1 cellular context compared by ENCODE assay signal in the genomic region with DNA sequence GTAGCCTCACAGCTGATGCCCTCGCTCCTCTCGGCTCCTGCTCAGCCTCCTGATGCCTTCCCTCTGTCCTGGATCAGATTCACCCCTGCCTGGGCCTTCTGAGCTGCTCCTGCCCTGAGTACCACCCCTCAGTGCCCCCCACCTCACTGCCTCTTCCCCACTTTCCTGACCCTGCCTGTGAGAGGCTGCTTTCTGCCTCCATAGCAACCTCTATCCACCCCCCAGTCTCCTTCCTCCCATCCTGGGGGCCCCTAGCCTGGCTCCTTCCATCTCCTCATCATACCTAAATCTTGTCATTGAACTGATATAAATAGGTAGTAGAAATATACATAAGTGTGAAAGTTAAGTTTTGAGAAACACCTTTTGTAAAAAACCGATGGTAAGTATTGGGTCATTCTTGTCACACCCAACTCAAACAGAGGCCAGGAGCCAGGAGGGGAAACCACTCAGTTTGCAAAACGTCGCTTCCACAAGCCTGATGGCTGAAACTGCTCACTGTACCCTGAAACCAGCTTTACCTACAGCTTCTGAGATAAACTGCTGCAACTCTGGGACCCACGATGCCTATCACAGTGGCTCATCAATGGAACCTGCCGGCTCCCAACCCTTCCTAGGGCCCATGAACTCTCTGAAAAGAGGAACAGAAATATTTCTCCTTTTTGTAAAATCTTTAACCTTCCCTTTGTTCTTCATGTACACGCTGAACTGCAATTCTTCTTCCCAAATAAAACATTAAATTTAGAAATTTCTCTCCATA.
TF ChIP-seq lines count a peak whose summit lies in the region.

No MANE protein-coding gene starts in this region.

TF ChIP-seq in GM12878, 131 proteins besides CTCF, POLR2A, EP300 and RAD21 (continued from another document):
- TF ChIP-seq, protein P1, sequence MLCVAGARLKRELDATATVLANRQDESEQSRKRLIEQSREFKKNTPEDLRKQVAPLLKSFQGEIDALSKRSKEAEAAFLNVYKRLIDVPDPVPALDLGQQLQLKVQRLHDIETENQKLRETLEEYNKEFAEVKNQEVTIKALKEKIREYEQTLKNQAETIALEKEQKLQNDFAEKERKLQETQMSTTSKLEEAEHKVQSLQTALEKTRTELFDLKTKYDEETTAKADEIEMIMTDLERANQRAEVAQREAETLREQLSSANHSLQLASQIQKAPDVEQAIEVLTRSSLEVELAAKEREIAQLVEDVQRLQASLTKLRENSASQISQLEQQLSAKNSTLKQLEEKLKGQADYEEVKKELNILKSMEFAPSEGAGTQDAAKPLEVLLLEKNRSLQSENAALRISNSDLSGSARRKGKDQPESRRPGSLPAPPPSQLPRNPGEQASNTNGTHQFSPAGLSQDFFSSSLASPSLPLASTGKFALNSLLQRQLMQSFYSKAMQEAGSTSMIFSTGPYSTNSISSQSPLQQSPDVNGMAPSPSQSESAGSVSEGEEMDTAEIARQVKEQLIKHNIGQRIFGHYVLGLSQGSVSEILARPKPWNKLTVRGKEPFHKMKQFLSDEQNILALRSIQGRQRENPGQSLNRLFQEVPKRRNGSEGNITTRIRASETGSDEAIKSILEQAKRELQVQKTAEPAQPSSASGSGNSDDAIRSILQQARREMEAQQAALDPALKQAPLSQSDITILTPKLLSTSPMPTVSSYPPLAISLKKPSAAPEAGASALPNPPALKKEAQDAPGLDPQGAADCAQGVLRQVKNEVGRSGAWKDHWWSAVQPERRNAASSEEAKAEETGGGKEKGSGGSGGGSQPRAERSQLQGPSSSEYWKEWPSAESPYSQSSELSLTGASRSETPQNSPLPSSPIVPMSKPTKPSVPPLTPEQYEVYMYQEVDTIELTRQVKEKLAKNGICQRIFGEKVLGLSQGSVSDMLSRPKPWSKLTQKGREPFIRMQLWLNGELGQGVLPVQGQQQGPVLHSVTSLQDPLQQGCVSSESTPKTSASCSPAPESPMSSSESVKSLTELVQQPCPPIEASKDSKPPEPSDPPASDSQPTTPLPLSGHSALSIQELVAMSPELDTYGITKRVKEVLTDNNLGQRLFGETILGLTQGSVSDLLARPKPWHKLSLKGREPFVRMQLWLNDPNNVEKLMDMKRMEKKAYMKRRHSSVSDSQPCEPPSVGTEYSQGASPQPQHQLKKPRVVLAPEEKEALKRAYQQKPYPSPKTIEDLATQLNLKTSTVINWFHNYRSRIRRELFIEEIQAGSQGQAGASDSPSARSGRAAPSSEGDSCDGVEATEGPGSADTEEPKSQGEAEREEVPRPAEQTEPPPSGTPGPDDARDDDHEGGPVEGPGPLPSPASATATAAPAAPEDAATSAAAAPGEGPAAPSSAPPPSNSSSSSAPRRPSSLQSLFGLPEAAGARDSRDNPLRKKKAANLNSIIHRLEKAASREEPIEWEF (IDR thresholded peaks at IDR 0.05; ENCODE audit: insufficient replicate concordance, low read depth, low read length): no peak
- TF ChIP-seq EED (IDR thresholded peaks at IDR 0.05; ENCODE audit: low read depth) (peak; percentile 54), NFXL1 (IDR thresholded peaks at IDR 0.05; ENCODE audit: borderline replicate concordance) (no peak), YY1 (IDR thresholded peaks at IDR 0.05; ENCODE audit: low read depth, low read length) (0 out of 2 replicates have a peak, but pooled peaks have one; percentile 12)
- TF ChIP-seq, protein P2, sequence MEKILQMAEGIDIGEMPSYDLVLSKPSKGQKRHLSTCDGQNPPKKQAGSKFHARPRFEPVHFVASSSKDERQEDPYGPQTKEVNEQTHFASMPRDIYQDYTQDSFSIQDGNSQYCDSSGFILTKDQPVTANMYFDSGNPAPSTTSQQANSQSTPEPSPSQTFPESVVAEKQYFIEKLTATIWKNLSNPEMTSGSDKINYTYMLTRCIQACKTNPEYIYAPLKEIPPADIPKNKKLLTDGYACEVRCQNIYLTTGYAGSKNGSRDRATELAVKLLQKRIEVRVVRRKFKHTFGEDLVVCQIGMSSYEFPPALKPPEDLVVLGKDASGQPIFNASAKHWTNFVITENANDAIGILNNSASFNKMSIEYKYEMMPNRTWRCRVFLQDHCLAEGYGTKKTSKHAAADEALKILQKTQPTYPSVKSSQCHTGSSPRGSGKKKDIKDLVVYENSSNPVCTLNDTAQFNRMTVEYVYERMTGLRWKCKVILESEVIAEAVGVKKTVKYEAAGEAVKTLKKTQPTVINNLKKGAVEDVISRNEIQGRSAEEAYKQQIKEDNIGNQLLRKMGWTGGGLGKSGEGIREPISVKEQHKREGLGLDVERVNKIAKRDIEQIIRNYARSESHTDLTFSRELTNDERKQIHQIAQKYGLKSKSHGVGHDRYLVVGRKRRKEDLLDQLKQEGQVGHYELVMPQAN (conservative IDR thresholded peaks at IDR 0.05): no peak
